In the genomic region with DNA sequence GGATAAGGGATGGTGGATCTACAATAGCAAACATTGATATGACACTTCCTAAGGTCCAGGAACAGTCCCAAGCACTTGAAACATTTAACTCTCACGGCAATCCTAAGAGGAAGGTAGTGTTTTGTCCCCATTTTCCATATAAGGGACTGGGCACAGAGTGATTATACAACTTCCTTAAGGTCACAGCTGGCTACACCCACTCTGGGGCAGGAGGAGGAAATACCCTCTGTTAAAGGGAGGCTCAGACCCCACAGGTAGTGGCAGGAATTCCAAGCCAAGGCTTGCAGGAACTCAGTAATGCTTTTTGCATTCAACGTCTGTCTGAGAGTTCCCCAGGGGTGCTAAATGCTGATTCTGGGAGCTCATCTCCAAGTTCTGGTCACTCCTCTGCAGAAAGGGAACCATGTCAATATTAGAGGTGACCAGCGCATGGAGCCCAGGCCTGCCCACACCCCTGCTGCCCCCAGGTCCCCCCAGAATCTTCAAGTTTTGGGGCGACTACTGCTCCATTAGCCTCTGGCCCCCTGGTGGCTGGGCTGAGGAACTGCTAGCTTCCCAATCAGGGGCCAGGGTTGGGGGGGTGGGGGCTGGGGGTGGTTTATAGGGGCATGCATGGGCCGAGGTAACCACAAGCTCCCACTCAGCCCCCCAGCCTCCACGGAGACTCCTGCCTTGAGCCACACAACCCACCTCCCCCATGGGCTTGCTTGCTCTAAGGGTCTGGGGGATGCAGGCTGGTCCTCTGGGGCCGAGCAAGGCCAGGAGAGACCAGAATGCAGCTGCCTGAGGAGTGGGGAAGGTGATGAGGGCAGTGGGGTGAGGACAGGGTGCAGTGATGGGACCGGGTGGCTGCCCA, we compare ENCODE assay signal across 8 cellular contexts. TPM values are rescaled to one million over a fixed set of nuclear protein-coding genes. Genes with fewer than 3 reads are reported as not detected.
DNase-seq lines count a peak whose midpoint lies in the region; ATAC-seq and TF ChIP-seq lines count a peak whose summit lies in the region.

No MANE protein-coding gene starts in this region.

- no peaks in the 10 kb centered on the region for H3K4me1 ChIP-seq in CD8-positive, alpha-beta memory T cell (ENCODE audit: insufficient read depth, low read length)
- H3K4me1 ChIP-seq in body of pancreas (peaks cover 14% of the 10 kb centered on the region), mesendoderm (ENCODE audit: control insufficient read depth, low read depth, low read length) (peaks cover 10% of the 10 kb centered on the region)

- H3K36me3 Mint-ChIP-seq in CD8-positive, alpha-beta memory T cell: no peaks in the 10 kb centered on the region

- H3K27ac Mint-ChIP-seq in CD8-positive, alpha-beta memory T cell: no peak overlapping the region

- WGBS in body of pancreas, 2 donors: 32 to 35% methylated on average over 6 to 8 of the region's 8 CpGs
- WGBS in mesendoderm (ENCODE audit: extremely low coverage, insufficient coverage, low lambda C conversion rate): no CpG with 5 or more reads among the region's 8 CpGs

- H3K36me3 ChIP-seq in CD8-positive, alpha-beta memory T cell (ENCODE audit: insufficient read depth, low read length): no peaks in the 10 kb centered on the region
- H3K36me3 ChIP-seq in body of pancreas (replicated peaks in 1 of 2; ENCODE audit: insufficient read depth in 1 of 2, low read depth in 2 of 2): peaks cover 0 to 11% of the 10 kb centered on the region in 2 donors
- no peaks in the 10 kb centered on the region for H3K36me3 ChIP-seq in mesendoderm (ENCODE audit: control insufficient read depth, insufficient read depth, low read length)

- H3K9ac ChIP-seq in mesendoderm (ENCODE audit: low read length): peak overlapping the region; percentile 12

- peak overlapping the region; percentile 66 for H3K56ac ChIP-seq in mesendoderm (ENCODE audit: low read length)

- no peaks in the 10 kb centered on the region for H3K79me2 ChIP-seq in mesendoderm (ENCODE audit: control insufficient read depth, insufficient read depth, low read length)

- ATAC-seq in HG02642 (IDR thresholded peaks at IDR 0.05; ENCODE audit: poor library complexity, unreplicated experiment) (peak; percentile 41), body of pancreas (peak; percentile 21), esophagus mucosa (no peak)

- intact Hi-C loops in body of pancreas (cut with DNase I): no loop called here

- H3K4ac ChIP-seq in mesendoderm (ENCODE audit: low read depth, low read length): peak overlapping the region; percentile 21

- DNase-seq in CD8-positive, alpha-beta memory T cell: peak in 3 of 5 donors; percentile 12 to 46 (median 30)
- DNase-seq in body of pancreas: peak in 1 of 4 donors; percentile 13
- DNase-seq in mesendoderm: peak; percentile 72
- DNase-seq in NCI-H2081 treated with DMSO at 0.1 percent for 48 hours (lab: John Stamatoyannopoulos, UW): no peak
- DNase-seq in DMS114 treated with DMSO at 0.1 percent for 48 hours (lab: John Stamatoyannopoulos, UW; ENCODE audit: unreplicated experiment): no peak
- no peak for DNase-seq in T-helper 1 cell

- no peak overlapping the region for H2BK15ac ChIP-seq in mesendoderm (replicated peaks; ENCODE audit: low read depth)

- no peak overlapping the region for H4K8ac ChIP-seq in mesendoderm (ENCODE audit: low read depth, low read length)

- TF ChIP-seq POLR2A in body of pancreas (IDR thresholded peaks at IDR 0.05): no peak

- H3K18ac ChIP-seq in mesendoderm (ENCODE audit: low read length): peak overlapping the region; percentile 16

- H3K27ac ChIP-seq in CD8-positive, alpha-beta memory T cell (ENCODE audit: low read depth, low read length): no peak overlapping the region
- H3K27ac ChIP-seq in body of pancreas: no peak overlapping the region
- peak overlapping the region; percentile 53 for H3K27ac ChIP-seq in mesendoderm (ENCODE audit: low read depth, low read length)

- no peak overlapping the region for H3K4me2 ChIP-seq in mesendoderm (ENCODE audit: low read length)

- POLR2A ChIA-PET in CD8-positive, alpha-beta memory T cell (lab: Charles Lee): no interaction called here

- H2AK5ac ChIP-seq in mesendoderm (ENCODE audit: low read length): no peak overlapping the region

- H3K4me3 ChIP-seq in CD8-positive, alpha-beta memory T cell (ENCODE audit: low read length): no peak overlapping the region
- H3K4me3 ChIP-seq in body of pancreas (no peak overlapping the region), mesendoderm (ENCODE audit: low read length) (no peak overlapping the region)

- no peaks in the 10 kb centered on the region for H3K9me3 ChIP-seq in CD8-positive, alpha-beta memory T cell (ENCODE audit: low read length)
- no peaks in the 10 kb centered on the region for H3K9me3 ChIP-seq in body of pancreas

- H3K4me1 Mint-ChIP-seq in CD8-positive, alpha-beta memory T cell: no peaks in the 10 kb centered on the region

- no peaks in the 10 kb centered on the region for H3K27me3 ChIP-seq in CD8-positive, alpha-beta memory T cell (ENCODE audit: insufficient read depth, low read length, poor library complexity, severe bottlenecking)
- H3K27me3 ChIP-seq in body of pancreas: no peaks in the 10 kb centered on the region
- no peaks in the 10 kb centered on the region for H3K27me3 ChIP-seq in mesendoderm (ENCODE audit: insufficient read depth, low read length, poor library complexity)

- no peak overlapping the region for H3K4me3 Mint-ChIP-seq in CD8-positive, alpha-beta memory T cell

- H3K27me3 Mint-ChIP-seq in CD8-positive, alpha-beta memory T cell: peaks cover 12 to 54% of the 10 kb centered on the region in 2 donors

- no peak overlapping the region for H3K23ac ChIP-seq in mesendoderm (ENCODE audit: low read length)

- CTCF ChIA-PET in CD8-positive, alpha-beta memory T cell (lab: Charles Lee): interaction anchor here (0.5 to 3.9 kb wide), 15 partner anchors 9 to 202 kb away, joined by 3 to 13 read pairs (median 5); a partner anchor contains a TSS

- H2BK5ac ChIP-seq in mesendoderm (ENCODE audit: low read length): no peak overlapping the region

- peaks cover 0 to 2% (median 0%) of the 10 kb centered on the region in 5 donors for H3K9me3 Mint-ChIP-seq in CD8-positive, alpha-beta memory T cell

- H2BK120ac ChIP-seq in mesendoderm (ENCODE audit: low read depth, low read length): no peak overlapping the region

- TF ChIP-seq CTCF in body of pancreas (IDR thresholded peaks at IDR 0.05): peak; percentile 30 to 91 (median 39)

- no peak overlapping the region for H4K5ac ChIP-seq in mesendoderm (ENCODE audit: low read length)

- no peaks in the 10 kb centered on the region for H3K79me1 ChIP-seq in mesendoderm (ENCODE audit: low read length)

RNA-seq across cellular contexts. Expression of a gene that starts 11.1 kb away (rescaled TPM):
- under 1 TPM; 0.48 to 0.69 TPM for total RNA-seq in CD8-positive, alpha-beta memory T cell
- not detected for polyA plus RNA-seq in CD8-positive, alpha-beta memory T cell
- total RNA-seq in body of pancreas: 100 to 1,000 TPM; 119 to 185 TPM
- 51.2 TPM for polyA plus RNA-seq in mesendoderm (2013, experiment 1 of 2)
- polyA plus RNA-seq in mesendoderm (2013, experiment 2 of 2): 51.9 TPM
- total RNA-seq in esophagus mucosa: 13.0 TPM

RNA-seq across cellular contexts. Expression of a gene that starts 11.8 kb away (rescaled TPM):
- total RNA-seq in CD8-positive, alpha-beta memory T cell: not detected
- polyA plus RNA-seq in CD8-positive, alpha-beta memory T cell: not detected
- total RNA-seq in body of pancreas: 1 to 10 TPM in 1 of 2 donors, under 1 TPM in 1; 0.66 to 1.6 TPM
- polyA plus RNA-seq in mesendoderm (2013, experiment 1 of 2): 0.84 TPM
- 0.85 TPM for polyA plus RNA-seq in mesendoderm (2013, experiment 2 of 2)
- total RNA-seq in esophagus mucosa: 0.28 TPM

RNA-seq across cellular contexts. Expression of a gene that starts 16.4 kb away (rescaled TPM):
- total RNA-seq in CD8-positive, alpha-beta memory T cell: 1 to 10 TPM; 5.2 to 6.0 TPM
- polyA plus RNA-seq in CD8-positive, alpha-beta memory T cell: not detected
- total RNA-seq in body of pancreas (1 to 10 TPM; 3.3 to 5.7 TPM), esophagus mucosa (1.2 TPM)
- 3.7 TPM for polyA plus RNA-seq in mesendoderm (2013, experiment 1 of 2)
- polyA plus RNA-seq in mesendoderm (2013, experiment 2 of 2): 3.7 TPM

RNA-seq across cellular contexts. Expression of a gene that starts 16.7 kb away (rescaled TPM):
- 10 to 100 TPM; 32.9 to 36.5 TPM for total RNA-seq in CD8-positive, alpha-beta memory T cell
- polyA plus RNA-seq in CD8-positive, alpha-beta memory T cell: 8.7 TPM
- total RNA-seq in body of pancreas (100 to 1,000 TPM; 115 to 232 TPM), esophagus mucosa (27.1 TPM)
- 50.4 TPM for polyA plus RNA-seq in mesendoderm (2013, experiment 1 of 2)
- polyA plus RNA-seq in mesendoderm (2013, experiment 2 of 2): 50.4 TPM

RNA-seq across cellular contexts. Expression of a gene that starts 37.4 kb away (rescaled TPM):
- total RNA-seq in CD8-positive, alpha-beta memory T cell: 10 to 100 TPM; 26.2 to 32.2 TPM
- polyA plus RNA-seq in CD8-positive, alpha-beta memory T cell: 12.6 TPM
- total RNA-seq in body of pancreas (10 to 100 TPM in 1 of 2 donors, 1 to 10 TPM in 1; 9.6 to 18.1 TPM), esophagus mucosa (17.3 TPM)
- polyA plus RNA-seq in mesendoderm (2013, experiment 1 of 2): 14.4 TPM
- 12.7 TPM for polyA plus RNA-seq in mesendoderm (2013, experiment 2 of 2)

Comparison
In these comparisons a context has a peak if more than half of its experiments do, and no peak if none do; other contexts are left out.
1. DNase-seq: peak in CD8-positive, alpha-beta memory T cell (3 of 5) and mesendoderm (single experiment); none in NCI-H2081 treated with DMSO at 0.1 percent for 48 hours (single experiment), DMS114 treated with DMSO at 0.1 percent for 48 hours (single experiment) and T-helper 1 cell (0 of 5).